Comparison of ENCODE assay signal across 1 cellular context in genomic region chr7:43735802-43736603, GRCh38.
TF ChIP-seq lines count a peak whose summit lies in the region.

No MANE protein-coding gene starts in this region.

TF ChIP-seq in GM12878, 131 proteins besides CTCF, POLR2A, EP300 and RAD21 (continued from another document):
- TF ChIP-seq ZNF687 (IDR thresholded peaks at IDR 0.05), result peak; percentile 84
- no peak for TF ChIP-seq NFXL1 (IDR thresholded peaks at IDR 0.05; ENCODE audit: borderline replicate concordance)
- TF ChIP-seq ETV6 (conservative IDR thresholded peaks at IDR 0.05 in 1 of 2, IDR thresholded peaks at IDR 0.05 in 1 of 2; ENCODE audit: borderline replicate concordance in 1 of 2, low read depth in 1 of 2), result peak in 1 of 2 experiments; percentile 58; a peak in 1 of 4 replicates
- no peak for TF ChIP-seq STAT3 (IDR thresholded peaks at IDR 0.05; ENCODE audit: low read depth, low read length)
- TF ChIP-seq CREM (IDR thresholded peaks at IDR 0.05; ENCODE audit: low read depth), result peak; percentile 58; the same call in 1 of the 2 replicates
- peak; percentile 99 for TF ChIP-seq RELA (IDR thresholded peaks at IDR 0.05; ENCODE audit: borderline replicate concordance, partially characterized antibody)
- TF ChIP-seq EED (IDR thresholded peaks at IDR 0.05; ENCODE audit: low read depth), result peak; percentile 95
- no peak for TF ChIP-seq MAX (IDR thresholded peaks at IDR 0.05; ENCODE audit: low read depth, low read length)
- peak; percentile 64; the same call in 1 of the 2 replicates for TF ChIP-seq GATAD2B (conservative IDR thresholded peaks at IDR 0.05; ENCODE audit: low read depth)
- peak; percentile 94 for TF ChIP-seq FOXM1 (IDR thresholded peaks at IDR 0.05; ENCODE audit: low read depth, low read length)
- TF ChIP-seq DPF2 (IDR thresholded peaks at IDR 0.05), result peak; percentile 83
